Comparison of ENCODE assay signal across 28 cellular contexts in genomic region chr7:150410131-150410530, GRCh38. TPM values are rescaled to one million over a fixed set of nuclear protein-coding genes. Genes with fewer than 3 reads are reported as not detected.
A peak's percentile ranks its signal among the peaks of the same experiment; 100 is the strongest.
DNase-seq lines count a peak whose midpoint lies in the region; ATAC-seq and TF ChIP-seq lines count a peak whose summit lies in the region.
"Had no signal": no experiment of that assay in that cellular context is flagged by ENCODE, and none has a peak within 500 bp of the region (broad histone marks: within the 10 kb centered on the region; RNA-seq: fewer than 3 reads in every experiment).

No MANE protein-coding gene starts in this region.

- H3K56ac ChIP-seq in IMR-90 (ENCODE audit: extremely low read depth, insufficient read depth, low read length) = no peak overlapping the region

- H2BK12ac ChIP-seq in mesenchymal stem cell (ENCODE audit: low read length in 2 of 2) = no peak overlapping the region

- no peak overlapping the region for H3K14ac ChIP-seq in IMR-90 (replicated peaks; ENCODE audit: low read depth, low read length)
- no peak overlapping the region for H3K14ac ChIP-seq in mesenchymal stem cell (ENCODE audit: low read length in 2 of 2)

- H4K20me1 ChIP-seq in IMR-90 (ENCODE audit: insufficient read depth, low read length) = no peaks in the 10 kb centered on the region; the same call in 1 of the 2 replicates
- H4K20me1 ChIP-seq in SK-N-SH (ENCODE audit: insufficient read depth) = no peaks in the 10 kb centered on the region

- H3K9ac ChIP-seq in IMR-90 (ENCODE audit: low read depth, low read length) (no peak overlapping the region), mesenchymal stem cell (ENCODE audit: low read length) (no peak overlapping the region), SK-N-SH (no peak overlapping the region)

- H3K27ac ChIP-seq in IMR-90 (ENCODE audit: insufficient read depth, low read length) = no peak overlapping the region
- H3K27ac ChIP-seq in mesenchymal stem cell (ENCODE audit: low read length, poor library complexity, severe bottlenecking) = no peak overlapping the region
- peak overlapping the region; percentile 9 for H3K27ac ChIP-seq in thymus (ENCODE audit: low read depth)
- H3K27ac ChIP-seq in SK-N-SH (ENCODE audit: low read depth in 2 of 2, low read length in 1 of 2) = no peak overlapping the region
- H3K27ac ChIP-seq: cardiac muscle cell, coronary artery, upper lobe of right lung had no signal

- H2BK20ac ChIP-seq in IMR-90 (ENCODE audit: low read depth, low read length) = no peak overlapping the region

- TF ChIP-seq CTCF in IMR-90 (conservative IDR thresholded peaks at IDR 0.05; ENCODE audit: low read depth, low read length) (no peak), SK-N-SH (IDR thresholded peaks at IDR 0.05) (no peak)

- no peaks in the 10 kb centered on the region for H3K9me3 Mint-ChIP-seq in activated naive CD4-positive, alpha-beta T cell treated with anti-CD3 and anti-CD28 coated beads, Interleukin-2, amount 50 U/mL, for 24 hours
- H3K9me3 Mint-ChIP-seq: CD8-positive, alpha-beta memory T cell; immature natural killer cell had no signal

- TF ChIP-seq RAD21 in IMR-90 (IDR thresholded peaks at IDR 0.05; ENCODE audit: low read length) (no peak), SK-N-SH (IDR thresholded peaks at IDR 0.05; ENCODE audit: low read length) (no peak)

- H3K18ac ChIP-seq in IMR-90 (ENCODE audit: low read depth, low read length) = no peak overlapping the region
- H3K18ac ChIP-seq in mesenchymal stem cell (ENCODE audit: low read depth in 1 of 2, low read length in 2 of 2) = no peak overlapping the region

- H3K4me3 ChIP-seq in IMR-90 (ENCODE audit: insufficient read depth, low read depth, low read length) (no peak overlapping the region), mesenchymal stem cell (ENCODE audit: insufficient read depth in 1 of 2, low read depth in 1 of 2, low read length in 2 of 2) (no peak overlapping the region), thymus (ENCODE audit: low read length) (no peak overlapping the region), SK-N-SH (ENCODE audit: low read depth in 2 of 2, low read length in 1 of 2) (no peak overlapping the region)
- H3K4me3 ChIP-seq: cardiac muscle cell, coronary artery, HAP-1, upper lobe of right lung had no signal

- in situ Hi-C loops in IMR-90 (cut with MboI; ENCODE audit: low sequenced_read_pairs) = loop anchor here (25.0 kb wide), 2 partner anchors 548 to 577 kb away; partner anchors contain the start of genes ATP6V0E2, KCNH2 and NOS3

- H2BK120ac ChIP-seq in IMR-90 (ENCODE audit: low read depth, low read length) = no peak overlapping the region
- no peak overlapping the region for H2BK120ac ChIP-seq in mesenchymal stem cell (ENCODE audit: low read depth, low read length)

- peaks cover 32% of the 10 kb centered on the region for H3K4me1 Mint-ChIP-seq in activated naive CD4-positive, alpha-beta T cell treated with anti-CD3 and anti-CD28 coated beads, Interleukin-2, amount 50 U/mL, for 24 hours

- no peak overlapping the region for H2BK5ac ChIP-seq in IMR-90 (ENCODE audit: low read depth, low read length, poor library complexity, severe bottlenecking)
- H2BK5ac ChIP-seq in mesenchymal stem cell (ENCODE audit: low read depth, low read length, poor library complexity, severe bottlenecking) = no peak overlapping the region

- H3K9me3 ChIP-seq in IMR-90 (ENCODE audit: control insufficient read depth, insufficient read depth, low read length) = no peaks in the 10 kb centered on the region
- no peaks in the 10 kb centered on the region for H3K9me3 ChIP-seq in mesenchymal stem cell (ENCODE audit: control insufficient read depth, low read length)
- H3K9me3 ChIP-seq in thymus (ENCODE audit: control insufficient read depth) = no peaks in the 10 kb centered on the region
- no peaks in the 10 kb centered on the region for H3K9me3 ChIP-seq in SK-N-SH
- H3K9me3 ChIP-seq: HAP-1, upper lobe of right lung had no signal

- dilution Hi-C loops in IMR-90 (cut with HindIII; ENCODE audit: low sequenced_read_pairs, unreplicated experiment) = no loop called here

- intact Hi-C loops in IMR-90 (cut with micrococcal nuclease) = no loop called here

- peaks cover 7% of the 10 kb centered on the region for H3K36me3 Mint-ChIP-seq in activated naive CD4-positive, alpha-beta T cell treated with anti-CD3 and anti-CD28 coated beads, Interleukin-2, amount 50 U/mL, for 24 hours

- H2AFZ ChIP-seq in IMR-90 (replicated peaks; ENCODE audit: low read length, poor library complexity) = no peak overlapping the region
- no peak overlapping the region for H2AFZ ChIP-seq in mesenchymal stem cell (ENCODE audit: low read depth, low read length)
- no peak overlapping the region for H2AFZ ChIP-seq in SK-N-SH (ENCODE audit: low read depth)

- peak overlapping the region; percentile 30 for H3K27ac Mint-ChIP-seq in activated naive CD4-positive, alpha-beta T cell treated with anti-CD3 and anti-CD28 coated beads, Interleukin-2, amount 50 U/mL, for 24 hours

- no peak overlapping the region for H4K91ac ChIP-seq in IMR-90 (ENCODE audit: insufficient read depth, low read depth, low read length)
- no peak overlapping the region for H4K91ac ChIP-seq in mesenchymal stem cell (ENCODE audit: low read length)

- no peak for DNase-seq in activated naive CD4-positive, alpha-beta T cell treated with anti-CD3 and anti-CD28 coated beads, Interleukin-2, amount 50 U/mL, for 16 hours
- no peak for DNase-seq in IMR-90
- no peak for DNase-seq in mesenchymal stem cell
- DNase-seq in activated gamma-delta T cell (lab: John Stamatoyannopoulos, UW) = no peak
- DNase-seq in SK-N-SH = no peak
- DNase-seq: activated CD8-positive, alpha-beta memory T cell treated with anti-CD3 and anti-CD28 coated beads for 24 hours; activated T-cell treated with anti-CD3 and anti-CD28 coated beads for 4 hours; CD8-positive, alpha-beta memory T cell; DMS 273 treated with DMSO at 0.1 percent for 48 hours; effector memory CD4-positive, alpha-beta T cell; immature natural killer cell; left colon; NCI-H146; NCI-H226; NCI-H526 treated with DMSO at 0.1 percent for 48 hours; SHP77; stimulated activated CD4-positive, alpha-beta T cell treated with anti-CD3 and anti-CD28 coated beads, Interleukin-4, amount 100 ng/mL, for 1 hour; upper lobe of right lung had no signal

- no peak for TF ChIP-seq EP300 in SK-N-SH (IDR thresholded peaks at IDR 0.05; ENCODE audit: borderline replicate concordance in 1 of 2, low read depth in 1 of 2, low read length in 1 of 2)

- H3F3A ChIP-seq in SK-N-SH (replicated peaks; ENCODE audit: insufficient read depth) = no peaks in the 10 kb centered on the region

- H2BK15ac ChIP-seq in IMR-90 (ENCODE audit: low read depth, low read length) = no peak overlapping the region
- H2BK15ac ChIP-seq in mesenchymal stem cell (ENCODE audit: low read depth, poor library complexity, severe bottlenecking) = no peak overlapping the region

- no peaks in the 10 kb centered on the region for H3K27me3 ChIP-seq in IMR-90 (ENCODE audit: control insufficient read depth, insufficient read depth, low read length)
- H3K27me3 ChIP-seq in mesenchymal stem cell (ENCODE audit: control insufficient read depth in 1 of 2, insufficient read depth in 1 of 2, low read length in 2 of 2) = peaks cover 0 to 5% of the 10 kb centered on the region in 2 experiments
- no peaks in the 10 kb centered on the region for H3K27me3 ChIP-seq in thymus (ENCODE audit: control insufficient read depth, insufficient read depth)
- H3K27me3 ChIP-seq in SK-N-SH (ENCODE audit: insufficient read depth) = no peaks in the 10 kb centered on the region
- H3K27me3 ChIP-seq: cardiac muscle cell, upper lobe of right lung had no signal

- H4K8ac ChIP-seq in IMR-90 (ENCODE audit: low read depth in 2 of 2, low read length in 2 of 2) (no peak overlapping the region), mesenchymal stem cell (ENCODE audit: low read length) (no peak overlapping the region)

- H3K79me1 ChIP-seq in IMR-90 (ENCODE audit: low read depth in 1 of 2, low read length in 2 of 2) = peaks cover 0 to 15% of the 10 kb centered on the region in 2 experiments; a peak in 3 of 4 replicates
- H3K79me1 ChIP-seq in mesenchymal stem cell (replicated peaks; ENCODE audit: low read length, poor library complexity, severe bottlenecking) = no peaks in the 10 kb centered on the region

- H3K23ac ChIP-seq in IMR-90 (ENCODE audit: low read depth, low read length) = no peak overlapping the region
- no peak overlapping the region for H3K23ac ChIP-seq in mesenchymal stem cell (ENCODE audit: low read length in 2 of 2)

- no peak overlapping the region for H3K4ac ChIP-seq in IMR-90 (ENCODE audit: low read depth, low read length)
- H3K4ac ChIP-seq in mesenchymal stem cell (ENCODE audit: low read depth in 1 of 2, low read length in 2 of 2) = no peak overlapping the region

- no peaks in the 10 kb centered on the region; the same call in 1 of the 2 replicates for H3K36me3 ChIP-seq in IMR-90 (ENCODE audit: control insufficient read depth, insufficient read depth, low read length)
- H3K36me3 ChIP-seq in mesenchymal stem cell (ENCODE audit: control insufficient read depth in 1 of 2, insufficient read depth in 2 of 2, low read depth in 1 of 2, low read length in 2 of 2) = peaks cover 0 to 13% of the 10 kb centered on the region in 2 experiments
- H3K36me3 ChIP-seq in thymus (ENCODE audit: control insufficient read depth, insufficient read depth) = peaks cover 49% of the 10 kb centered on the region
- peaks cover 0 to 6% of the 10 kb centered on the region in 2 experiments for H3K36me3 ChIP-seq in SK-N-SH (replicated peaks in 1 of 2; ENCODE audit: control insufficient read depth in 1 of 2, insufficient read depth in 2 of 2, low read length in 1 of 2)
- H3K36me3 ChIP-seq: cardiac muscle cell, HAP-1, upper lobe of right lung had no signal

- POLR2A ChIA-PET in IMR-90 (lab: Charles Lee; ENCODE audit: unreplicated experiment) (no interaction called here), SK-N-SH (lab: Yijun Ruan, JAX) (interaction anchor here (0.9 to 1.5 kb wide), 2 partner anchors 18 to 87 kb away, joined by 3 read pairs; partner anchors contain the start of genes ACTR3C and LRRC61)

- no peaks in the 10 kb centered on the region for H3K27me3 Mint-ChIP-seq in activated naive CD4-positive, alpha-beta T cell treated with anti-CD3 and anti-CD28 coated beads, Interleukin-2, amount 50 U/mL, for 24 hours
- H3K27me3 Mint-ChIP-seq: CD8-positive, alpha-beta memory T cell had no signal

- H3K9me1 ChIP-seq in IMR-90 (ENCODE audit: insufficient read depth, low read length) = peaks cover 13% of the 10 kb centered on the region

- no peaks in the 10 kb centered on the region for H3K79me2 ChIP-seq in SK-N-SH (ENCODE audit: insufficient read depth)

- H4K5ac ChIP-seq in IMR-90 (ENCODE audit: low read depth, low read length) = no peak overlapping the region

- H3K4me1 ChIP-seq in IMR-90 (ENCODE audit: control insufficient read depth, insufficient read depth, low read length) (peaks cover 10% of the 10 kb centered on the region), mesenchymal stem cell (ENCODE audit: control insufficient read depth, insufficient read depth, low read depth, low read length) (peaks cover 48% of the 10 kb centered on the region), thymus (ENCODE audit: control insufficient read depth, insufficient read depth, low read length) (peaks cover 10% of the 10 kb centered on the region), SK-N-SH (ENCODE audit: control insufficient read depth in 1 of 2, insufficient read depth in 2 of 2, low read depth in 1 of 2, low read length in 1 of 2) (peaks cover 0 to 8% of the 10 kb centered on the region in 2 experiments; a peak in 1 of 4 replicates)
- H3K4me1 ChIP-seq: HAP-1 had no signal

- H3K4me2 ChIP-seq in IMR-90 (ENCODE audit: low read depth, low read length) = no peak overlapping the region
- H3K4me2 ChIP-seq in mesenchymal stem cell (ENCODE audit: low read length, poor library complexity, severe bottlenecking) = no peak overlapping the region
- no peak overlapping the region for H3K4me2 ChIP-seq in SK-N-SH

- H2AK9ac ChIP-seq in IMR-90 (replicated peaks; ENCODE audit: low read depth, low read length, poor library complexity) = peak overlapping the region; percentile 3

- WGBS in IMR-90 (ENCODE audit: extremely low coverage in 2 of 2, insufficient read length in 1 of 2), 2 experiments = 91% methylated on average over 3 of the region's 7 CpGs; no CpG with 5 or more reads in 1 of the 2 experiments
- WGBS in mesenchymal stem cell = 93% methylated on average over 7 of the region's 7 CpGs
- 96% methylated on average over 7 of the region's 7 CpGs for WGBS in thymus
- WGBS in SK-N-SH (ENCODE audit: low lambda C conversion rate) = 87% methylated on average over 6 of the region's 7 CpGs

- H3K9me2 ChIP-seq in SK-N-SH = no peaks in the 10 kb centered on the region

- H3K4me3 Mint-ChIP-seq in activated naive CD4-positive, alpha-beta T cell treated with anti-CD3 and anti-CD28 coated beads, Interleukin-2, amount 50 U/mL, for 24 hours = no peak overlapping the region
- H3K4me3 Mint-ChIP-seq: immature natural killer cell had no signal

- TF ChIP-seq POLR2A in IMR-90 (IDR thresholded peaks at IDR 0.05; ENCODE audit: low read depth, low read length) = no peak

- H2AK5ac ChIP-seq in IMR-90 (ENCODE audit: low read depth, low read length) = no peak overlapping the region
- H2AK5ac ChIP-seq in mesenchymal stem cell (ENCODE audit: low read length, severe bottlenecking) = peak overlapping the region; percentile 72

- CTCF ChIA-PET in IMR-90 (lab: Yijun Ruan, JAX) = no interaction called here
- CTCF ChIA-PET in SK-N-SH (lab: Yijun Ruan, JAX) = interaction anchor here (1.1 to 2.8 kb wide), 3 partner anchors 9 to 42 kb away, joined by 3 to 19 read pairs (median 6); no protein-coding TSS in a partner anchor

- no peak for ATAC-seq in IMR-90 (ENCODE audit: low read depth)
- ATAC-seq in HG03342 (IDR thresholded peaks at IDR 0.05; ENCODE audit: unreplicated experiment) = no peak
- ATAC-seq: left colon, Panc1, sciatic nerve, upper lobe of right lung had no signal

- BruUV-seq in IMR-90 (replicated peaks; lab: Mats Ljungman, UMichigan) = no TSS peak

RNA-seq across cellular contexts. Expression of gene ZNF775, which starts 31.0 kb away (rescaled TPM):
- total RNA-seq in IMR-90 (2012; rRNA removed) = 1.4 TPM in 2 replicates
- polyA plus RNA-seq in IMR-90 (2012; rRNA removed) (2.6 and 4.0 TPM in 2 replicates), thymus (6.6 TPM), SK-N-SH (2012; rRNA removed) (4.6 and 5.0 TPM in 2 replicates)
- 2.1 and 5.8 TPM in 2 replicates for polyA plus RNA-seq in IMR-90 (2012; cell fraction: cytosol; rRNA removed)
- polyA plus RNA-seq in IMR-90 (2012; cell fraction: nucleus; rRNA removed; ENCODE audit: low replicate concordance) = 2.2 and 7.1 TPM in 2 replicates
- 5.1 TPM for polyA plus RNA-seq in mesenchymal stem cell (2013, experiment 1 of 2)
- polyA plus RNA-seq in mesenchymal stem cell (2013, experiment 2 of 2) = 4.8 TPM
- 2.3 and 3.7 TPM in 2 replicates for polyA plus RNA-seq in SK-N-SH (2012; cell fraction: cytosol; rRNA removed)
- polyA plus RNA-seq in SK-N-SH (2012; cell fraction: nucleus; rRNA removed) = 6.9 and 9.8 TPM in 2 replicates

RNA-seq across cellular contexts. Expression of gene GIMAP8, which starts 40.3 kb away (rescaled TPM):
- total RNA-seq in IMR-90 (2012; rRNA removed) = not detected in 2 replicates
- polyA plus RNA-seq in IMR-90 (2012; rRNA removed) (not detected in 2 replicates), thymus (7.9 TPM), SK-N-SH (2012; rRNA removed) (not detected in 2 replicates)
- polyA plus RNA-seq in IMR-90 (2012; cell fraction: cytosol; rRNA removed) = not detected in 2 replicates
- not detected in 2 replicates for polyA plus RNA-seq in IMR-90 (2012; cell fraction: nucleus; rRNA removed; ENCODE audit: low replicate concordance)
- polyA plus RNA-seq in mesenchymal stem cell (2013, experiment 1 of 2) = not detected
- not detected for polyA plus RNA-seq in mesenchymal stem cell (2013, experiment 2 of 2)
- not detected in 2 replicates for polyA plus RNA-seq in SK-N-SH (2012; cell fraction: cytosol; rRNA removed)
- 0.01 TPM in 1 of 2 replicates, not detected in the other for polyA plus RNA-seq in SK-N-SH (2012; cell fraction: nucleus; rRNA removed)
- total RNA-seq: astrocyte, epithelial cell of proximal tubule had no signal
- polyA plus RNA-seq: cardiac muscle cell had no signal

RNA-seq across cellular contexts. Expression of gene REPIN1, which starts 41.5 kb away (rescaled TPM):
- total RNA-seq in IMR-90 (2012; rRNA removed) = 19.4 and 20.6 TPM in 2 replicates
- polyA plus RNA-seq in IMR-90 (2012; rRNA removed) (50.6 and 59.7 TPM in 2 replicates), thymus (97.0 TPM), SK-N-SH (2012; rRNA removed) (87.5 and 91.6 TPM in 2 replicates)
- 56.1 and 62.3 TPM in 2 replicates for polyA plus RNA-seq in IMR-90 (2012; cell fraction: cytosol; rRNA removed)
- 76.7 and 123 TPM in 2 replicates for polyA plus RNA-seq in IMR-90 (2012; cell fraction: nucleus; rRNA removed; ENCODE audit: low replicate concordance)
- 68.4 TPM for polyA plus RNA-seq in mesenchymal stem cell (2013, experiment 1 of 2)
- 69.3 TPM for polyA plus RNA-seq in mesenchymal stem cell (2013, experiment 2 of 2)
- 49.6 and 70.3 TPM in 2 replicates for polyA plus RNA-seq in SK-N-SH (2012; cell fraction: cytosol; rRNA removed)
- polyA plus RNA-seq in SK-N-SH (2012; cell fraction: nucleus; rRNA removed) = 254 and 314 TPM in 2 replicates
